ENCODE assay signal across 8 cellular contexts in genomic region chr22:21981874-21982273, GRCh38. TPM values are rescaled to one million over a fixed set of nuclear protein-coding genes. Genes with fewer than 3 reads are reported as not detected.
DNase-seq lines count a peak whose midpoint lies in the region; ATAC-seq and TF ChIP-seq lines count a peak whose summit lies in the region.

No MANE protein-coding gene starts in this region.

- H3K36me3 ChIP-seq in lung (ENCODE audit: control insufficient read depth in 2 of 2, insufficient read depth in 2 of 2, low read length in 2 of 2): peaks cover 0 to 8% of the 10 kb centered on the region in 2 donors
- H3K36me3 ChIP-seq in tibial nerve: peaks cover 0 to 18% (median 0%) of the 10 kb centered on the region in 3 donors

- no peaks in the 10 kb centered on the region for H3K36me3 Mint-ChIP-seq in activated naive CD4-positive, alpha-beta T cell treated with anti-CD3 and anti-CD28 coated beads for 36 hours (ENCODE audit: low read depth)
- H3K36me3 Mint-ChIP-seq in brain: no peaks in the 10 kb centered on the region

- H3K4me3 ChIP-seq in lung (peak overlapping the region; percentile 76), tibial nerve (peak overlapping the region; percentile 80 to 98 (median 92))

- no peak for TF ChIP-seq POLR2A in tibial nerve (IDR thresholded peaks at IDR 0.05)

- H3K27ac ChIP-seq in lung (ENCODE audit: low read depth in 1 of 2, low read length in 1 of 2): peak overlapping the region in 1 of 2 donors; percentile 81
- peak overlapping the region; percentile 67 to 90 (median 87) for H3K27ac ChIP-seq in tibial nerve

- no peaks in the 10 kb centered on the region for H3K9me3 Mint-ChIP-seq in activated naive CD4-positive, alpha-beta T cell treated with anti-CD3 and anti-CD28 coated beads for 36 hours
- no peaks in the 10 kb centered on the region for H3K9me3 Mint-ChIP-seq in brain

- no peak for DNase-seq in activated naive CD4-positive, alpha-beta T cell treated with anti-CD3 and anti-CD28 coated beads for 36 hours
- DNase-seq in activated naive CD4-positive, alpha-beta T cell treated with Interleukin-2 at 50 U/mL for 16 hours: no peak
- no peak for DNase-seq in lung (ENCODE audit: low spot score)
- no peak for DNase-seq in tibial nerve (ENCODE audit: low spot score in 2 of 2)
- no peak for DNase-seq in cerebellar nuclear complex (lab: John Stamatoyannopoulos, UW)

- WGBS in lung, 2 donors: 24 to 40% methylated on average over 2 of the region's 2 CpGs
- WGBS in tibial nerve, 2 donors: 29 to 47% methylated on average over 2 of the region's 2 CpGs

- H3K27ac Mint-ChIP-seq in activated naive CD4-positive, alpha-beta T cell treated with anti-CD3 and anti-CD28 coated beads for 36 hours: peak overlapping the region; percentile 81
- peak overlapping the region; percentile 76 to 93 (median 91) for H3K27ac Mint-ChIP-seq in brain

- H3K4me1 ChIP-seq in lung (ENCODE audit: control insufficient read depth in 2 of 2, insufficient read depth in 2 of 2, low read length in 2 of 2) (peaks cover 2 to 3% of the 10 kb centered on the region in 2 donors), tibial nerve (peaks cover 0 to 34% (median 19%) of the 10 kb centered on the region in 4 donors)

- no peaks in the 10 kb centered on the region for H3K9me3 ChIP-seq in lung (ENCODE audit: control insufficient read depth in 2 of 2, insufficient read depth in 1 of 2, low read length in 1 of 2)
- no peaks in the 10 kb centered on the region for H3K9me3 ChIP-seq in tibial nerve

- H3K27me3 ChIP-seq in lung (ENCODE audit: control insufficient read depth, insufficient read depth): no peaks in the 10 kb centered on the region
- H3K27me3 ChIP-seq in tibial nerve: no peaks in the 10 kb centered on the region

- no peak for ATAC-seq in lung (ENCODE audit: insufficient read depth, low FRiP score)
- no peak for ATAC-seq in HG02588 (IDR thresholded peaks at IDR 0.05; ENCODE audit: unreplicated experiment)
- ATAC-seq in GM18520 (IDR thresholded peaks at IDR 0.05; ENCODE audit: unreplicated experiment): no peak

- no peak for TF ChIP-seq EP300 in tibial nerve (IDR thresholded peaks at IDR 0.05)

- H3K4me1 Mint-ChIP-seq in activated naive CD4-positive, alpha-beta T cell treated with anti-CD3 and anti-CD28 coated beads for 36 hours (ENCODE audit: low read depth): peaks cover 36% of the 10 kb centered on the region
- peaks cover 24% of the 10 kb centered on the region for H3K4me1 Mint-ChIP-seq in brain

- H3K27me3 Mint-ChIP-seq in activated naive CD4-positive, alpha-beta T cell treated with anti-CD3 and anti-CD28 coated beads for 36 hours (ENCODE audit: low read depth): no peaks in the 10 kb centered on the region
- peaks cover 7% of the 10 kb centered on the region for H3K27me3 Mint-ChIP-seq in brain

- peak overlapping the region; percentile 84 for H3K4me3 Mint-ChIP-seq in activated naive CD4-positive, alpha-beta T cell treated with anti-CD3 and anti-CD28 coated beads for 36 hours
- H3K4me3 Mint-ChIP-seq in brain: peak overlapping the region; percentile 89 to 93 (median 91)

- CTCF ChIA-PET in activated naive CD4-positive, alpha-beta T cell treated with anti-CD3 and anti-CD28 coated beads for 36 hours (lab: Charles Lee): interaction anchor here (1.1 to 3.6 kb wide), 2 partner anchors 10 to 290 kb away, joined by 3 to 32 read pairs; no protein-coding TSS in a partner anchor

- TF ChIP-seq CTCF in brain (conservative IDR thresholded peaks at IDR 0.05) (no peak), lung (IDR thresholded peaks at IDR 0.05; ENCODE audit: control extremely low read depth, extremely low read depth) (no peak), tibial nerve (IDR thresholded peaks at IDR 0.05) (no peak)

- intact Hi-C loops in activated naive CD4-positive, alpha-beta T cell treated with anti-CD3 and anti-CD28 coated beads for 36 hours (cut with micrococcal nuclease): no loop called here

RNA-seq across cellular contexts. Expression of gene TOP3B, which starts 0.7 kb away (rescaled TPM):
- 10 to 100 TPM; 41.2 to 41.4 TPM for total RNA-seq in activated naive CD4-positive, alpha-beta T cell treated with anti-CD3 and anti-CD28 coated beads for 36 hours
- 9.0 TPM for polyA plus RNA-seq in brain (ENCODE audit: insufficient read depth, low read depth, low replicate concordance)
- 10 to 100 TPM; 30.5 to 34.2 TPM for total RNA-seq in lung
- 10 to 100 TPM; 11.9 to 15.5 TPM for polyA plus RNA-seq in lung
- 10 to 100 TPM; 24.3 to 68.1 (median 48.4) TPM for total RNA-seq in tibial nerve

RNA-seq across cellular contexts. Expression of gene PPM1F, which starts 29.2 kb away (rescaled TPM):
- total RNA-seq in activated naive CD4-positive, alpha-beta T cell treated with anti-CD3 and anti-CD28 coated beads for 36 hours: 10 to 100 TPM; 23.0 to 24.3 TPM
- polyA plus RNA-seq in brain (ENCODE audit: insufficient read depth, low read depth, low replicate concordance) (9.3 TPM), lung (10 to 100 TPM; 25.8 to 32.9 TPM)
- total RNA-seq in lung (10 to 100 TPM; 32.2 to 62.4 TPM), tibial nerve (10 to 100 TPM; 59.4 to 78.3 (median 67.2) TPM)
